ENCODE assay signal across 8 cellular contexts in genomic region chr22:50342651-50343540, GRCh38. TPM values are rescaled to one million over a fixed set of nuclear protein-coding genes. Genes with fewer than 3 reads are reported as not detected.
DNase-seq lines count a peak whose midpoint lies in the region; ATAC-seq and TF ChIP-seq lines count a peak whose summit lies in the region.

A gene with protein sequence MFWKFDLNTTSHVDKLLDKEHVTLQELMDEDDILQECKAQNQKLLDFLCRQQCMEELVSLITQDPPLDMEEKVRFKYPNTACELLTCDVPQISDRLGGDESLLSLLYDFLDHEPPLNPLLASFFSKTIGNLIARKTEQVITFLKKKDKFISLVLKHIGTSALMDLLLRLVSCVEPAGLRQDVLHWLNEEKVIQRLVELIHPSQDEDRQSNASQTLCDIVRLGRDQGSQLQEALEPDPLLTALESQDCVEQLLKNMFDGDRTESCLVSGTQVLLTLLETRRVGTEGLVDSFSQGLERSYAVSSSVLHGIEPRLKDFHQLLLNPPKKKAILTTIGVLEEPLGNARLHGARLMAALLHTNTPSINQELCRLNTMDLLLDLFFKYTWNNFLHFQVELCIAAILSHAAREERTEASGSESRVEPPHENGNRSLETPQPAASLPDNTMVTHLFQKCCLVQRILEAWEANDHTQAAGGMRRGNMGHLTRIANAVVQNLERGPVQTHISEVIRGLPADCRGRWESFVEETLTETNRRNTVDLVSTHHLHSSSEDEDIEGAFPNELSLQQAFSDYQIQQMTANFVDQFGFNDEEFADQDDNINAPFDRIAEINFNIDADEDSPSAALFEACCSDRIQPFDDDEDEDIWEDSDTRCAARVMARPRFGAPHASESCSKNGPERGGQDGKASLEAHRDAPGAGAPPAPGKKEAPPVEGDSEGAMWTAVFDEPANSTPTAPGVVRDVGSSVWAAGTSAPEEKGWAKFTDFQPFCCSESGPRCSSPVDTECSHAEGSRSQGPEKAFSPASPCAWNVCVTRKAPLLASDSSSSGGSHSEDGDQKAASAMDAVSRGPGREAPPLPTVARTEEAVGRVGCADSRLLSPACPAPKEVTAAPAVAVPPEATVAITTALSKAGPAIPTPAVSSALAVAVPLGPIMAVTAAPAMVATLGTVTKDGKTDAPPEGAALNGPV (plus strand): TSS chr22:50343327. CDS start chr22:50393909, 50,582 bp downstream.

- H3K4me1 ChIP-seq in endodermal cell (ENCODE audit: control insufficient read depth, insufficient read depth, low read length) = no peaks in the 10 kb centered on the region
- no peaks in the 10 kb centered on the region for H3K4me1 ChIP-seq in mesodermal cell (ENCODE audit: control insufficient read depth, insufficient read depth, low read length, poor library complexity, severe bottlenecking)

- peak within 1 kb of the TSS; percentile 87 for H3K4me3 ChIP-seq in endodermal cell (ENCODE audit: low read length)
- peak within 1 kb of the TSS; percentile 68 for H3K4me3 ChIP-seq in mesodermal cell (ENCODE audit: extremely low read depth, insufficient read depth, low read length, poor library complexity, severe bottlenecking)

- peak within 1 kb of the TSS; percentile 77 for H3K9ac ChIP-seq in endodermal cell (ENCODE audit: extremely low read depth, low read length, poor library complexity, severe bottlenecking)

- peak within 1 kb of the TSS; percentile 77 for H3K4me3 Mint-ChIP-seq in activated CD8-positive, alpha-beta memory T cell treated with anti-CD3 and anti-CD28 coated beads, Interleukin-2, amount 10 ng/mL, durations not matched to agents 7 days and 5 days
- H3K4me3 Mint-ChIP-seq in endodermal cell = peak within 1 kb of the TSS; percentile 64

- H3K9me3 ChIP-seq in endodermal cell (ENCODE audit: control insufficient read depth, low read length) (peaks cover 8% of the 10 kb centered on the region), mesodermal cell (ENCODE audit: control insufficient read depth, low read length) (no peaks in the 10 kb centered on the region)

- DNase-seq in A172 (ENCODE audit: low spot score) (no peak), NCI-H748 treated with DMSO at 0.1 percent for 48 hours (lab: John Stamatoyannopoulos, UW) (peak; percentile 61), endodermal cell (peak; percentile 93)
- DNase-seq in activated CD8-positive, alpha-beta memory T cell treated with anti-CD3 and anti-CD28 coated beads, Interleukin-2, amount 10 ng/mL, durations not matched to agents 7 days and 5 days = peak; percentile 87
- peak; percentile 77 to 86 for DNase-seq in stimulated activated CD8-positive, alpha-beta memory T cell treated with anti-CD3 and anti-CD28 coated beads, Interleukin-15, amount 100 ng/mL, for 4 hours (ENCODE audit: low read depth in 2 of 2)

- H3K9me3 Mint-ChIP-seq in activated CD8-positive, alpha-beta memory T cell treated with anti-CD3 and anti-CD28 coated beads, Interleukin-2, amount 10 ng/mL, durations not matched to agents 7 days and 5 days (ENCODE audit: low read depth) = no peaks in the 10 kb centered on the region
- no peaks in the 10 kb centered on the region for H3K9me3 Mint-ChIP-seq in endodermal cell

- peaks cover 8% of the 10 kb centered on the region for H3K4me1 Mint-ChIP-seq in activated CD8-positive, alpha-beta memory T cell treated with anti-CD3 and anti-CD28 coated beads, Interleukin-2, amount 10 ng/mL, durations not matched to agents 7 days and 5 days
- H3K4me1 Mint-ChIP-seq in endodermal cell = no peaks in the 10 kb centered on the region

- no peaks in the 10 kb centered on the region for H3K27me3 Mint-ChIP-seq in activated CD8-positive, alpha-beta memory T cell treated with anti-CD3 and anti-CD28 coated beads, Interleukin-2, amount 10 ng/mL, durations not matched to agents 7 days and 5 days
- peaks cover 5% of the 10 kb centered on the region for H3K27me3 Mint-ChIP-seq in endodermal cell (ENCODE audit: insufficient read depth)

- peak within 1 kb of the TSS; percentile 89 for H3K27ac Mint-ChIP-seq in activated CD8-positive, alpha-beta memory T cell treated with anti-CD3 and anti-CD28 coated beads, Interleukin-2, amount 10 ng/mL, durations not matched to agents 7 days and 5 days
- H3K27ac Mint-ChIP-seq in endodermal cell = peak within 1 kb of the TSS; percentile 92

- CTCF ChIA-PET in activated CD8-positive, alpha-beta memory T cell treated with anti-CD3 and anti-CD28 coated beads, Interleukin-2, amount 10 ng/mL, durations not matched to agents 7 days and 5 days (lab: Charles Lee) = interaction anchor here (0.6 to 2.7 kb wide), 32 partner anchors 9 to 278 kb away, joined by 3 to 68 read pairs (median 6); partner anchors contain the start of genes ADM2, DENND6B, HDAC10 and PLXNB2

- ATAC-seq in GM18511 (IDR thresholded peaks at IDR 0.05; ENCODE audit: unreplicated experiment) = peak; percentile 70
- peak; percentile 79 for ATAC-seq in HG03045 (IDR thresholded peaks at IDR 0.05; ENCODE audit: unreplicated experiment)
- ATAC-seq in activated CD8-positive, alpha-beta memory T cell treated with anti-CD3 and anti-CD28 coated beads, Interleukin-2, amount 10 ng/mL, durations not matched to agents 7 days and 5 days = peak; percentile 83

- 0% methylated on average over 13 to 85 of the region's 87 CpGs for WGBS in endodermal cell (ENCODE audit: insufficient coverage in 1 of 2, insufficient read length in 1 of 2), 2 experiments
- WGBS in mesodermal cell (ENCODE audit: insufficient coverage in 2 of 2), 2 experiments = 0 to 1% methylated on average over 36 to 56 of the region's 87 CpGs

- H3K27ac ChIP-seq in endodermal cell (ENCODE audit: low read depth, low read length) (peak within 1 kb of the TSS; percentile 73), mesodermal cell (ENCODE audit: low read depth, low read length, severe bottlenecking) (peak within 1 kb of the TSS; percentile 83)

- TF ChIP-seq CTCF in endodermal cell (conservative IDR thresholded peaks at IDR 0.05) = peak; percentile 16

- H3K36me3 ChIP-seq in endodermal cell (ENCODE audit: control insufficient read depth, insufficient read depth, low read length) (no peaks in the 10 kb centered on the region), mesodermal cell (ENCODE audit: control insufficient read depth, insufficient read depth, low read length) (peaks cover 2% of the 10 kb centered on the region)

- no peaks in the 10 kb centered on the region for H3K27me3 ChIP-seq in endodermal cell (ENCODE audit: control insufficient read depth, insufficient read depth, low read length, poor library complexity, severe bottlenecking)

- no peaks in the 10 kb centered on the region for H3K36me3 Mint-ChIP-seq in activated CD8-positive, alpha-beta memory T cell treated with anti-CD3 and anti-CD28 coated beads, Interleukin-2, amount 10 ng/mL, durations not matched to agents 7 days and 5 days
- no peaks in the 10 kb centered on the region for H3K36me3 Mint-ChIP-seq in endodermal cell (ENCODE audit: low read depth)

RNA-seq across cellular contexts. Expression of the gene that starts here (rescaled TPM):
- total RNA-seq in A172 (2014; rRNA removed; shearing (Covaris generic)) = 28.0 and 36.6 TPM in 2 replicates
- total RNA-seq in activated CD8-positive, alpha-beta memory T cell treated with anti-CD3 and anti-CD28 coated beads, Interleukin-2, amount 10 ng/mL, durations not matched to agents 7 days and 5 days = 10 to 100 TPM; 78.7 to 98.0 TPM
- 10 to 100 TPM; 58.7 to 81.2 TPM for total RNA-seq in endodermal cell
- polyA plus RNA-seq in endodermal cell (2013, experiment 1 of 2) = 45.3 TPM
- 36.1 TPM for polyA plus RNA-seq in endodermal cell (2013, experiment 2 of 2)
- 37.9 TPM for polyA plus RNA-seq in mesodermal cell (2013, experiment 1 of 2)
- 29.3 TPM for polyA plus RNA-seq in mesodermal cell (2013, experiment 2 of 2)
